In the genomic region with DNA sequence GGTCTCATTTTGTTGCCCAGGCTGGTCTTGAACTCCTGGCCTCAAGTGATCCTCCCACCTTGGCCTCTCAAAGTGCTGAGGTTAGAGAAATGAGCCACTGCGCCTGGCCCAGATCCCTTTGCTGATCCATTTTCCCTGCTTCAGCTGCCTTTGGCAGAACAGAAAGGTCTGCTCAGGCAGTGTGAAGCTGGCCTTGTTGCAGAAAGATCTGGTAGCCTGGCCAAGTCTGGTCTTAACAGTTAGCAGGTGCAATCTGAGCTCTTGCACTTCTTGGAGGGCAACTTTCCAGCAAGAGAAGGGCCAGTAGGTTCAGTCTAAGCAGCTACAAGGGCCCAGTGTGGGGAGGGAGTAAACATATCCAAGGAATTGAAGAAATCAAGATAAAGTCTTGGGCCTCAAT, we compare ENCODE assay signal across 20 cellular contexts. TPM values are rescaled to one million over a fixed set of nuclear protein-coding genes. Genes with fewer than 3 reads are reported as not detected.
DNase-seq lines count a peak whose midpoint lies in the region; ATAC-seq, FAIRE-seq and TF ChIP-seq lines count a peak whose summit lies in the region.
"Had no signal": no experiment of that assay in that cellular context is flagged by ENCODE, and none has a peak within 500 bp of the region (broad histone marks: within the 10 kb centered on the region; RNA-seq: fewer than 3 reads in every experiment).

No MANE protein-coding gene starts in this region.

- H2BK5ac ChIP-seq in mesenchymal stem cell (ENCODE audit: low read depth, low read length, poor library complexity, severe bottlenecking), result no peak overlapping the region

- H3K27me3 ChIP-seq in astrocyte (ENCODE audit: insufficient read depth, low read length) (no peaks in the 10 kb centered on the region), mesenchymal stem cell (ENCODE audit: control insufficient read depth in 1 of 2, insufficient read depth in 1 of 2, low read length in 2 of 2) (no peaks in the 10 kb centered on the region), stomach (no peaks in the 10 kb centered on the region)

- FAIRE-seq in astrocyte (lab: Jason Lieb, UNC), result no peak
- FAIRE-seq: endometrium, H1 had no signal

- no peak for TF ChIP-seq CTCF in astrocyte (IDR thresholded peaks at IDR 0.05; ENCODE audit: insufficient read depth, low read depth, low read length)
- TF ChIP-seq CTCF in stomach (IDR thresholded peaks at IDR 0.05), result no peak

- H3K4me3 Mint-ChIP-seq in astrocyte (ENCODE audit: unreplicated experiment), result no peak overlapping the region
- H3K4me3 Mint-ChIP-seq: activated CD4-positive, alpha-beta T cell treated with anti-CD3 and anti-CD28 coated beads, Interleukin-2, amount 10 ng/mL, durations not matched to agents 7 days and 5 days; activated naive CD8-positive, alpha-beta T cell treated with anti-CD3 and anti-CD28 coated beads, Interleukin-2, amount 10 ng/mL, durations not matched to agents 7 days and 5 days; activated T-helper 17 cell treated with anti-CD3 and anti-CD28 coated beads, Interleukin-2, amount 50 U/mL, for 72 hours; natural killer cell treated with Interleukin-12 subunit alpha and Interleukin-12 subunit beta and Interleukin-15 and Interleukin-18, amount 100 ng/mL, for 72 hours had no signal

- no peaks in the 10 kb centered on the region for H3K79me2 ChIP-seq in astrocyte (ENCODE audit: insufficient read depth, low read length)
- H3K79me2 ChIP-seq: parathyroid adenoma had no signal

- peaks cover 16% of the 10 kb centered on the region for H3K4me1 Mint-ChIP-seq in astrocyte (ENCODE audit: low read depth, unreplicated experiment)

- DNase-seq in DMS53 (lab: John Stamatoyannopoulos, UW) (peak; percentile 28), DMS53 treated with DMSO at 0.1 percent for 48 hours (lab: John Stamatoyannopoulos, UW; ENCODE audit: unreplicated experiment) (no peak), astrocyte (ENCODE audit: low read depth) (no peak), mesenchymal stem cell (no peak), stomach (peak; percentile 47), DMS153 treated with DMSO at 0.1 percent for 48 hours (lab: John Stamatoyannopoulos, UW; ENCODE audit: unreplicated experiment) (no peak)
- DNase-seq: activated CD4-positive, alpha-beta T cell treated with anti-CD3 and anti-CD28 coated beads, Interleukin-2, amount 10 ng/mL, durations not matched to agents 7 days and 5 days; activated naive CD8-positive, alpha-beta T cell treated with anti-CD3 and anti-CD28 coated beads, Interleukin-2, amount 10 ng/mL, durations not matched to agents 7 days and 5 days; Caco-2 had no signal

- 100% methylated on average over 1 of the region's 1 CpG for WGBS in mesenchymal stem cell
- WGBS in stomach, 5 donors, result 45 to 80% (median 67%) methylated on average over 1 of the region's 1 CpG

- ATAC-seq in SK-N-SH treated with all-trans-retinoic acid at 6 μM for 48 hours, result no peak
- ATAC-seq in GM21367 (IDR thresholded peaks at IDR 0.05; ENCODE audit: unreplicated experiment), result no peak
- ATAC-seq: activated T-helper 17 cell treated with anti-CD3 and anti-CD28 coated beads, Interleukin-2, amount 50 U/mL, for 72 hours; natural killer cell treated with Interleukin-12 subunit alpha and Interleukin-12 subunit beta and Interleukin-15 and Interleukin-18, amount 100 ng/mL, for 72 hours had no signal

- H3K36me3 Mint-ChIP-seq in astrocyte (ENCODE audit: low read depth, unreplicated experiment), result no peaks in the 10 kb centered on the region

- no peaks in the 10 kb centered on the region for H3K9me3 Mint-ChIP-seq in astrocyte (ENCODE audit: unreplicated experiment)
- H3K9me3 Mint-ChIP-seq: activated naive CD8-positive, alpha-beta T cell treated with anti-CD3 and anti-CD28 coated beads, Interleukin-2, amount 10 ng/mL, durations not matched to agents 7 days and 5 days; activated T-helper 17 cell treated with anti-CD3 and anti-CD28 coated beads, Interleukin-2, amount 50 U/mL, for 72 hours; natural killer cell treated with Interleukin-12 subunit alpha and Interleukin-12 subunit beta and Interleukin-15 and Interleukin-18, amount 100 ng/mL, for 72 hours had no signal

- no peak overlapping the region for H3K9ac ChIP-seq in astrocyte (ENCODE audit: low read length)
- no peak overlapping the region for H3K9ac ChIP-seq in mesenchymal stem cell (ENCODE audit: low read length)
- H3K9ac ChIP-seq: parathyroid adenoma had no signal

- H3K14ac ChIP-seq in mesenchymal stem cell (ENCODE audit: low read length in 2 of 2), result no peak overlapping the region

- H2AFZ ChIP-seq in astrocyte (ENCODE audit: low read depth, low read length), result no peak overlapping the region
- no peak overlapping the region for H2AFZ ChIP-seq in mesenchymal stem cell (ENCODE audit: low read depth, low read length)
- H2AFZ ChIP-seq: parathyroid adenoma had no signal

- no peaks in the 10 kb centered on the region for H3K36me3 ChIP-seq in astrocyte (ENCODE audit: insufficient read depth, low read length)
- H3K36me3 ChIP-seq in mesenchymal stem cell (ENCODE audit: control insufficient read depth in 1 of 2, insufficient read depth in 2 of 2, low read depth in 1 of 2, low read length in 2 of 2), result no peaks in the 10 kb centered on the region
- H3K36me3 ChIP-seq in stomach, result no peaks in the 10 kb centered on the region
- H3K36me3 ChIP-seq: thoracic aorta had no signal

- H3K23ac ChIP-seq in mesenchymal stem cell (ENCODE audit: low read length in 2 of 2), result no peak overlapping the region

- peak overlapping the region; percentile 19 for H3K4me2 ChIP-seq in astrocyte (ENCODE audit: low read length)
- H3K4me2 ChIP-seq in mesenchymal stem cell (ENCODE audit: low read length, poor library complexity, severe bottlenecking), result no peak overlapping the region

- H3K9me3 ChIP-seq in astrocyte (ENCODE audit: insufficient read depth, low read depth, low read length), result no peaks in the 10 kb centered on the region
- no peaks in the 10 kb centered on the region for H3K9me3 ChIP-seq in mesenchymal stem cell (ENCODE audit: control insufficient read depth, low read length)
- no peaks in the 10 kb centered on the region for H3K9me3 ChIP-seq in stomach
- H3K9me3 ChIP-seq: Caco-2, thoracic aorta had no signal

- H3K79me1 ChIP-seq in mesenchymal stem cell (replicated peaks; ENCODE audit: low read length, poor library complexity, severe bottlenecking), result no peaks in the 10 kb centered on the region

- intact Hi-C loops in stomach (cut with DNase I; ENCODE audit: low total_unique reads), result no loop called here

- H3K4me1 ChIP-seq in astrocyte (ENCODE audit: insufficient read depth, low read length), result no peaks in the 10 kb centered on the region
- peaks cover 8% of the 10 kb centered on the region for H3K4me1 ChIP-seq in mesenchymal stem cell (ENCODE audit: control insufficient read depth, insufficient read depth, low read depth, low read length)
- peaks cover 17 to 51% (median 37%) of the 10 kb centered on the region in 4 donors for H3K4me1 ChIP-seq in stomach

- H4K91ac ChIP-seq in mesenchymal stem cell (ENCODE audit: low read length), result peak overlapping the region; percentile 67

- H4K8ac ChIP-seq in mesenchymal stem cell (ENCODE audit: low read length), result no peak overlapping the region

- peak overlapping the region; percentile 39 for H2BK120ac ChIP-seq in mesenchymal stem cell (ENCODE audit: low read depth, low read length)

- H2BK12ac ChIP-seq in mesenchymal stem cell (ENCODE audit: low read length in 2 of 2), result peak overlapping the region; percentile 23 to 46

- no peaks in the 10 kb centered on the region for H4K20me1 ChIP-seq in astrocyte (ENCODE audit: insufficient read depth, low read length)

- no peak overlapping the region for H3K27ac Mint-ChIP-seq in astrocyte (ENCODE audit: unreplicated experiment)
- H3K27ac Mint-ChIP-seq: activated T-helper 17 cell treated with anti-CD3 and anti-CD28 coated beads, Interleukin-2, amount 50 U/mL, for 72 hours; natural killer cell treated with Interleukin-12 subunit alpha and Interleukin-12 subunit beta and Interleukin-15 and Interleukin-18, amount 100 ng/mL, for 72 hours had no signal

- TF ChIP-seq POLR2A in stomach (IDR thresholded peaks at IDR 0.05), result no peak

- H3K4me3 ChIP-seq in astrocyte (ENCODE audit: insufficient read depth, low read depth, low read length) (no peak overlapping the region), mesenchymal stem cell (ENCODE audit: insufficient read depth in 1 of 2, low read depth in 1 of 2, low read length in 2 of 2) (no peak overlapping the region), stomach (no peak overlapping the region)
- H3K4me3 ChIP-seq: coronary artery, SK-N-MC, thoracic aorta had no signal

- H3K18ac ChIP-seq in mesenchymal stem cell (ENCODE audit: low read depth in 1 of 2, low read length in 2 of 2), result peak overlapping the region; percentile 58 to 75

- H3K27me3 Mint-ChIP-seq in astrocyte (ENCODE audit: low read depth, unreplicated experiment), result no peaks in the 10 kb centered on the region
- H3K27me3 Mint-ChIP-seq: activated CD4-positive, alpha-beta T cell treated with anti-CD3 and anti-CD28 coated beads, Interleukin-2, amount 10 ng/mL, durations not matched to agents 7 days and 5 days; activated naive CD8-positive, alpha-beta T cell treated with anti-CD3 and anti-CD28 coated beads, Interleukin-2, amount 10 ng/mL, durations not matched to agents 7 days and 5 days; activated T-helper 17 cell treated with anti-CD3 and anti-CD28 coated beads, Interleukin-2, amount 50 U/mL, for 72 hours; natural killer cell treated with Interleukin-12 subunit alpha and Interleukin-12 subunit beta and Interleukin-15 and Interleukin-18, amount 100 ng/mL, for 72 hours had no signal

- H3K27ac ChIP-seq in astrocyte (ENCODE audit: low read depth, low read length), result no peak overlapping the region
- H3K27ac ChIP-seq in mesenchymal stem cell (ENCODE audit: low read length, poor library complexity, severe bottlenecking), result no peak overlapping the region
- H3K27ac ChIP-seq in stomach, result peak overlapping the region; percentile 3 to 58 (median 28)
- H3K27ac ChIP-seq: 22Rv1, coronary artery, parathyroid adenoma, SK-N-MC had no signal

- H3K4ac ChIP-seq in mesenchymal stem cell (ENCODE audit: low read depth in 1 of 2, low read length in 2 of 2), result no peak overlapping the region

- H2AK5ac ChIP-seq in mesenchymal stem cell (ENCODE audit: low read length, severe bottlenecking), result peak overlapping the region; percentile 1

- H2BK15ac ChIP-seq in mesenchymal stem cell (ENCODE audit: low read depth, poor library complexity, severe bottlenecking), result no peak overlapping the region

- TF ChIP-seq EP300 in stomach (IDR thresholded peaks at IDR 0.05), result no peak

TF ChIP-seq in SK-N-SH treated with all-trans-retinoic acid at 6 μM for 48 hours, 23 proteins besides CTCF, POLR2A, EP300 and RAD21 (continues in another document):
- TF ChIP-seq TCF4 (CRISPR knock-in tag; IDR thresholded peaks at IDR 0.05; ENCODE audit: borderline replicate concordance), result no peak
- no peak for TF ChIP-seq GLIS3 (CRISPR knock-in tag; IDR thresholded peaks at IDR 0.05)

RNA-seq across cellular contexts. Expression of a gene that starts 38.8 kb away (rescaled TPM):
- total RNA-seq in astrocyte, result 37.3 and 39.6 TPM in 2 replicates
- 6.1 TPM for polyA plus RNA-seq in mesenchymal stem cell (2013, experiment 1 of 2)
- polyA plus RNA-seq in mesenchymal stem cell (2013, experiment 2 of 2), result 6.1 TPM
- 10 to 100 TPM; 11.3 to 97.9 (median 48.2) TPM for total RNA-seq in stomach
- 10 to 100 TPM in 1 of 3 donors, 1 to 10 TPM in 2; 4.2 to 19.6 (median 9.2) TPM for polyA plus RNA-seq in stomach

Comparison
In these comparisons a context has a peak if more than half of its experiments do, and no peak if none do; other contexts are left out.
1. DNase-seq: peak in DMS53 (single experiment) and stomach (single experiment); none in DMS53 treated with DMSO at 0.1 percent for 48 hours (single experiment), astrocyte (single experiment), mesenchymal stem cell (single experiment) and DMS153 treated with DMSO at 0.1 percent for 48 hours (single experiment).
2. H3K27ac ChIP-seq: peak in stomach (5 of 5); none in astrocyte (single experiment) and mesenchymal stem cell (single experiment).